ENCODE assay signal across 17 cellular contexts in genomic region chr10:63534723-63535122, GRCh38. TPM values are rescaled to one million over a fixed set of nuclear protein-coding genes. Genes with fewer than 3 reads are reported as not detected.
DNase-seq lines count a peak whose midpoint lies in the region; ATAC-seq and TF ChIP-seq lines count a peak whose summit lies in the region.
"Had no signal": no experiment of that assay in that cellular context is flagged by ENCODE, and none has a peak within 500 bp of the region (broad histone marks: within the 10 kb centered on the region; RNA-seq: fewer than 3 reads in every experiment).

No MANE protein-coding gene starts in this region.

- H3K9me3 Mint-ChIP-seq in activated CD4-positive, alpha-beta T cell treated with anti-CD3 and anti-CD28 coated beads, Interleukin-2, amount 10 ng/mL, durations not matched to agents 24 days and 14 days = no peaks in the 10 kb centered on the region
- H3K9me3 Mint-ChIP-seq in activated CD4-positive, alpha-beta T cell treated with anti-CD3 and anti-CD28 coated beads, Interleukin-2, amount 10 ng/mL, durations not matched to agents 7 days and 5 days = no peaks in the 10 kb centered on the region
- H3K9me3 Mint-ChIP-seq: CD8-positive, alpha-beta T cell; GM23338 had no signal

- H3K4me2 ChIP-seq in BLaER1 = peak overlapping the region; percentile 12; the same call in 1 of the 2 replicates
- H3K4me2 ChIP-seq: GM23338 had no signal

- POLR2A ChIA-PET in activated CD4-positive, alpha-beta T cell treated with anti-CD3 and anti-CD28 coated beads, Interleukin-2, amount 10 ng/mL, durations not matched to agents 7 days and 5 days (lab: Charles Lee) = no interaction called here
- POLR2A ChIA-PET in HEK293 (lab: Yijun Ruan, JAX) = no interaction called here

- H3K4me1 Mint-ChIP-seq in activated CD4-positive, alpha-beta T cell treated with anti-CD3 and anti-CD28 coated beads, Interleukin-2, amount 10 ng/mL, durations not matched to agents 24 days and 14 days = peaks cover 4% of the 10 kb centered on the region
- peaks cover 4% of the 10 kb centered on the region for H3K4me1 Mint-ChIP-seq in activated CD4-positive, alpha-beta T cell treated with anti-CD3 and anti-CD28 coated beads, Interleukin-2, amount 10 ng/mL, durations not matched to agents 7 days and 5 days
- H3K4me1 Mint-ChIP-seq: CD14-positive monocyte had no signal

- peaks cover 4% of the 10 kb centered on the region; the same call in 1 of the 2 replicates for H3K9me3 ChIP-seq in BLaER1
- no peaks in the 10 kb centered on the region for H3K9me3 ChIP-seq in HEK293 (ENCODE audit: control insufficient read depth, insufficient read depth, low read depth, low read length)
- no peaks in the 10 kb centered on the region for H3K9me3 ChIP-seq in body of pancreas
- H3K9me3 ChIP-seq: BE2C had no signal

- intact Hi-C loops in activated CD4-positive, alpha-beta T cell treated with anti-CD3 and anti-CD28 coated beads, Interleukin-2, amount 10 ng/mL, durations not matched to agents 24 days and 14 days (cut with micrococcal nuclease) = no loop called here
- intact Hi-C loops in body of pancreas (cut with DNase I) = no loop called here

- no peak overlapping the region for H3K27ac ChIP-seq in BLaER1
- no peak overlapping the region for H3K27ac ChIP-seq in HEK293 (ENCODE audit: extremely low read depth, low read depth, low read length)
- H3K27ac ChIP-seq in epithelial cell of prostate = peak overlapping the region; percentile 58
- no peak overlapping the region for H3K27ac ChIP-seq in body of pancreas

- no peak for DNase-seq in activated CD4-positive, alpha-beta T cell treated with anti-CD3 and anti-CD28 coated beads, Interleukin-2, amount 10 ng/mL, durations not matched to agents 24 days and 14 days
- DNase-seq in activated CD4-positive, alpha-beta T cell treated with anti-CD3 and anti-CD28 coated beads, Interleukin-2, amount 10 ng/mL, durations not matched to agents 7 days and 5 days = no peak
- DNase-seq in epithelial cell of prostate (ENCODE audit: low read depth, low spot score) = no peak
- no peak for DNase-seq in body of pancreas
- no peak for DNase-seq in GM19238 (ENCODE audit: insufficient read length, low spot score)
- DNase-seq in kidney tubule cell (ENCODE audit: low spot score) = no peak
- DNase-seq: BE2C; CD8-positive, alpha-beta T cell; COR-L47; DND-41; GDM1; H7 had no signal

- no peak overlapping the region for H3K9ac ChIP-seq in BLaER1

- H3K4me1 ChIP-seq in BLaER1 (peaks cover 14% of the 10 kb centered on the region), HEK293 (ENCODE audit: control insufficient read depth, insufficient read depth, low read length) (no peaks in the 10 kb centered on the region), body of pancreas (no peaks in the 10 kb centered on the region)

- H3K27ac Mint-ChIP-seq in activated CD4-positive, alpha-beta T cell treated with anti-CD3 and anti-CD28 coated beads, Interleukin-2, amount 10 ng/mL, durations not matched to agents 24 days and 14 days = peak overlapping the region; percentile 6
- no peak overlapping the region for H3K27ac Mint-ChIP-seq in activated CD4-positive, alpha-beta T cell treated with anti-CD3 and anti-CD28 coated beads, Interleukin-2, amount 10 ng/mL, durations not matched to agents 7 days and 5 days
- H3K27ac Mint-ChIP-seq: CD14-positive monocyte; CD8-positive, alpha-beta T cell; GM23338 had no signal

- H3K4me3 Mint-ChIP-seq in activated CD4-positive, alpha-beta T cell treated with anti-CD3 and anti-CD28 coated beads, Interleukin-2, amount 10 ng/mL, durations not matched to agents 24 days and 14 days = no peak overlapping the region
- no peak overlapping the region for H3K4me3 Mint-ChIP-seq in activated CD4-positive, alpha-beta T cell treated with anti-CD3 and anti-CD28 coated beads, Interleukin-2, amount 10 ng/mL, durations not matched to agents 7 days and 5 days
- H3K4me3 Mint-ChIP-seq: CD14-positive monocyte; CD8-positive, alpha-beta T cell; GM23338 had no signal

- H4K20me1 ChIP-seq in BLaER1 = peaks cover 50% of the 10 kb centered on the region

- peaks cover 1% of the 10 kb centered on the region for H3K36me3 ChIP-seq in BLaER1
- H3K36me3 ChIP-seq in HEK293 (ENCODE audit: control insufficient read depth in 2 of 2, insufficient read depth in 1 of 2, low read length in 2 of 2) = no peaks in the 10 kb centered on the region
- H3K36me3 ChIP-seq in body of pancreas (replicated peaks in 1 of 2; ENCODE audit: insufficient read depth in 1 of 2, low read depth in 2 of 2) = no peaks in the 10 kb centered on the region
- H3K36me3 ChIP-seq: BE2C had no signal

- no peak for TF ChIP-seq CTCF in HEK293 (tag by site-specific recombination; IDR thresholded peaks at IDR 0.05)
- TF ChIP-seq CTCF in body of pancreas (IDR thresholded peaks at IDR 0.05) = no peak

- ATAC-seq in body of pancreas = no peak
- ATAC-seq: CD8-positive, alpha-beta T cell; GM23338; HepG2 had no signal

- H3K4me3 ChIP-seq in BLaER1 = no peak overlapping the region
- no peak overlapping the region for H3K4me3 ChIP-seq in HEK293 (ENCODE audit: low read depth, low read length)
- no peak overlapping the region for H3K4me3 ChIP-seq in body of pancreas
- H3K4me3 ChIP-seq: GM23338 had no signal

- H3K27me3 ChIP-seq in BLaER1 = no peaks in the 10 kb centered on the region
- no peaks in the 10 kb centered on the region for H3K27me3 ChIP-seq in body of pancreas
- H3K27me3 ChIP-seq: BE2C had no signal

- no peaks in the 10 kb centered on the region for H3K36me3 Mint-ChIP-seq in activated CD4-positive, alpha-beta T cell treated with anti-CD3 and anti-CD28 coated beads, Interleukin-2, amount 10 ng/mL, durations not matched to agents 24 days and 14 days (ENCODE audit: low read depth)
- H3K36me3 Mint-ChIP-seq in activated CD4-positive, alpha-beta T cell treated with anti-CD3 and anti-CD28 coated beads, Interleukin-2, amount 10 ng/mL, durations not matched to agents 7 days and 5 days (ENCODE audit: low read depth) = peaks cover 3% of the 10 kb centered on the region
- H3K36me3 Mint-ChIP-seq: CD14-positive monocyte; CD8-positive, alpha-beta T cell had no signal

- H3K27me3 Mint-ChIP-seq in activated CD4-positive, alpha-beta T cell treated with anti-CD3 and anti-CD28 coated beads, Interleukin-2, amount 10 ng/mL, durations not matched to agents 24 days and 14 days = no peaks in the 10 kb centered on the region
- H3K27me3 Mint-ChIP-seq in activated CD4-positive, alpha-beta T cell treated with anti-CD3 and anti-CD28 coated beads, Interleukin-2, amount 10 ng/mL, durations not matched to agents 7 days and 5 days = no peaks in the 10 kb centered on the region

- CTCF ChIA-PET in activated CD4-positive, alpha-beta T cell treated with anti-CD3 and anti-CD28 coated beads, Interleukin-2, amount 10 ng/mL, durations not matched to agents 7 days and 5 days (lab: Charles Lee) = no interaction called here
- CTCF ChIA-PET in HEK293 (lab: Yijun Ruan, JAX) = interaction anchor here (0.7 kb wide), 1 partner anchor 95 kb away, joined by 4 read pairs; no protein-coding TSS in a partner anchor

- no peak for TF ChIP-seq POLR2A in body of pancreas (IDR thresholded peaks at IDR 0.05)

TF ChIP-seq in HEK293, 187 proteins besides CTCF, POLR2A, EP300 and RAD21:
- TF ChIP-seq PRDM1 (tag by site-specific recombination; IDR thresholded peaks at IDR 0.05) (peak; percentile 12; the same call in 1 of the 2 replicates), ZFP41 (tag by site-specific recombination; IDR thresholded peaks at IDR 0.05; ENCODE audit: borderline replicate concordance) (no peak)

RNA-seq across cellular contexts. Expression of gene REEP3, which starts 13.5 kb away (rescaled TPM):
- total RNA-seq in activated CD4-positive, alpha-beta T cell treated with anti-CD3 and anti-CD28 coated beads, Interleukin-2, amount 10 ng/mL, durations not matched to agents 24 days and 14 days = 22.5 and 23.6 TPM in 2 replicates
- total RNA-seq in activated CD4-positive, alpha-beta T cell treated with anti-CD3 and anti-CD28 coated beads, Interleukin-2, amount 10 ng/mL, durations not matched to agents 7 days and 5 days = 10 to 100 TPM; 20.0 to 27.8 TPM
- 10 to 100 TPM; 20.8 to 22.1 TPM for total RNA-seq in body of pancreas
